ENCODE assay signal across 8 cellular contexts in genomic region chr15:77419050-77419835, GRCh38. TPM values are rescaled to one million over a fixed set of nuclear protein-coding genes. Genes with fewer than 3 reads are reported as not detected.
DNase-seq lines count a peak whose midpoint lies in the region; ATAC-seq and TF ChIP-seq lines count a peak whose summit lies in the region.

No MANE protein-coding gene starts in this region.

- no peak for TF ChIP-seq CTCF in activated B cell treated with CpG ODN at 0.5 μM for 24 hours (IDR thresholded peaks at IDR 0.05)

- peak overlapping the region; percentile 92 for H3K4me3 Mint-ChIP-seq in activated B cell treated with CpG ODN at 0.5 μM for 24 hours

- H3K36me3 Mint-ChIP-seq in activated B cell treated with CpG ODN at 0.5 μM for 24 hours (ENCODE audit: low read depth) = peaks cover 12% of the 10 kb centered on the region

- peaks cover 45% of the 10 kb centered on the region for H3K4me1 Mint-ChIP-seq in activated B cell treated with CpG ODN at 0.5 μM for 24 hours

- peak overlapping the region; percentile 84 for H3K27ac Mint-ChIP-seq in activated B cell treated with CpG ODN at 0.5 μM for 24 hours

- H3K9me3 Mint-ChIP-seq in activated B cell treated with CpG ODN at 0.5 μM for 24 hours = no peaks in the 10 kb centered on the region

- DNase-seq in AG08396 (ENCODE audit: low spot score) (peak; percentile 45), activated B cell treated with CpG ODN at 0.5 μM for 24 hours (no peak), cerebellum (ENCODE audit: low spot score) (peak; percentile 21), left kidney (ENCODE audit: low read depth, low spot score) (peak; percentile 77)
- peak; percentile 54 to 62 for DNase-seq in stimulated activated CD4-positive, alpha-beta T cell treated with anti-CD3 and anti-CD28 coated beads, Interleukin-2, amount 100 ng/mL, for 24 hours

- ATAC-seq in GM19043 (IDR thresholded peaks at IDR 0.05; ENCODE audit: low read depth, unreplicated experiment) (peak; percentile 17), HG03520 (IDR thresholded peaks at IDR 0.05; ENCODE audit: unreplicated experiment) (peak; percentile 25), activated B cell treated with CpG ODN at 0.5 μM for 24 hours (ENCODE audit: low read depth) (peak; percentile 0), HG03565 (IDR thresholded peaks at IDR 0.05; ENCODE audit: unreplicated experiment) (no peak)

- intact Hi-C loops in activated B cell treated with CpG ODN at 0.5 μM for 24 hours (cut with micrococcal nuclease) = no loop called here

- CTCF ChIA-PET in activated B cell treated with CpG ODN at 0.5 μM for 24 hours (lab: Charles Lee) = interaction anchor here (1.0 to 2.1 kb wide), 4 partner anchors 10 to 232 kb away, joined by 4 to 9 read pairs (median 6); no protein-coding TSS in a partner anchor

- H3K27me3 Mint-ChIP-seq in activated B cell treated with CpG ODN at 0.5 μM for 24 hours = no peaks in the 10 kb centered on the region

- POLR2A ChIA-PET in activated B cell treated with CpG ODN at 0.5 μM for 24 hours (lab: Charles Lee) = interaction anchor here (2.0 kb wide), 1 partner anchor 9 kb away, joined by 15 read pairs; no protein-coding TSS in a partner anchor

RNA-seq across cellular contexts. Expression of gene PEAK1, which starts 0.7 kb away (rescaled TPM):
- total RNA-seq in activated B cell treated with CpG ODN at 0.5 μM for 24 hours = 31.8 and 34.2 TPM in 2 replicates
- 34.8 TPM for total RNA-seq in cerebellum

RNA-seq across cellular contexts. Expression of gene HMG20A, which starts 1.4 kb away (rescaled TPM):
- total RNA-seq in activated B cell treated with CpG ODN at 0.5 μM for 24 hours (53.9 and 56.5 TPM in 2 replicates), cerebellum (56.2 TPM)
